In genomic region chr10:129929343-129930297, GRCh38 we compare ENCODE assay signal across 1 cellular context.
TF ChIP-seq lines count a peak whose summit lies in the region.

No MANE protein-coding gene starts in this region.

TF ChIP-seq in GM23338, 12 proteins besides CTCF, POLR2A, EP300 and RAD21 (continued from another document):
- TF ChIP-seq ZNF462 (CRISPR knock-in tag; IDR thresholded peaks at IDR 0.05) = no peak
- no peak for TF ChIP-seq JUNB (IDR thresholded peaks at IDR 0.05; ENCODE audit: unreplicated experiment)
- no peak for TF ChIP-seq EZH2 (IDR thresholded peaks at IDR 0.05; ENCODE audit: low read depth, unreplicated experiment)
- TF ChIP-seq ETS1 (IDR thresholded peaks at IDR 0.05) = no peak
- no peak for TF ChIP-seq CREB1 (CRISPR knock-in tag; IDR thresholded peaks at IDR 0.05; ENCODE audit: low read depth)
- no peak for TF ChIP-seq NANOG (IDR thresholded peaks at IDR 0.05; ENCODE audit: borderline replicate concordance)
